In genomic region chr22:31625661-31626426, GRCh38 we compare ENCODE assay signal across 9 cellular contexts. TPM values are rescaled to one million over a fixed set of nuclear protein-coding genes. Genes with fewer than 3 reads are reported as not detected.
DNase-seq lines count a peak whose midpoint lies in the region; ATAC-seq and TF ChIP-seq lines count a peak whose summit lies in the region.
"Had no signal": no experiment of that assay in that cellular context is flagged by ENCODE, and none has a peak within 500 bp of the region (broad histone marks: within the 10 kb centered on the region; RNA-seq: fewer than 3 reads in every experiment).

No MANE protein-coding gene starts in this region.

- H3K27ac ChIP-seq in tibial nerve, result peak overlapping the region; percentile 1 to 78 (median 53)

- H3K27me3 Mint-ChIP-seq in activated naive CD4-positive, alpha-beta T cell treated with anti-CD3 and anti-CD28 coated beads, Interleukin-2, amount 50 U/mL, for 24 hours, result no peaks in the 10 kb centered on the region
- H3K27me3 Mint-ChIP-seq in memory B cell, result no peaks in the 10 kb centered on the region

- no peak for DNase-seq in activated naive CD4-positive, alpha-beta T cell (lab: John Stamatoyannopoulos, UW)
- DNase-seq in dermis blood vessel endothelial cell (peak; percentile 78), memory B cell (ENCODE audit: low spot score in 2 of 2) (no peak), tibial nerve (ENCODE audit: low spot score in 2 of 2) (peak; percentile 29 to 49), NCI-H2107 treated with DMSO at 0.1 percent for 48 hours (lab: John Stamatoyannopoulos, UW; ENCODE audit: unreplicated experiment) (no peak)
- DNase-seq: DMS79 treated with DMSO at 0.1 percent for 48 hours had no signal

- peak overlapping the region; percentile 70 for H3K27ac Mint-ChIP-seq in activated naive CD4-positive, alpha-beta T cell treated with anti-CD3 and anti-CD28 coated beads, Interleukin-2, amount 50 U/mL, for 24 hours
- H3K27ac Mint-ChIP-seq in memory B cell, result peak overlapping the region; percentile 78

- H3K9me3 ChIP-seq in tibial nerve, result no peaks in the 10 kb centered on the region

- no peaks in the 10 kb centered on the region for H3K36me3 Mint-ChIP-seq in activated naive CD4-positive, alpha-beta T cell treated with anti-CD3 and anti-CD28 coated beads, Interleukin-2, amount 50 U/mL, for 24 hours
- H3K36me3 Mint-ChIP-seq in memory B cell, result peaks cover 2% of the 10 kb centered on the region

- no peak for TF ChIP-seq CTCF in tibial nerve (IDR thresholded peaks at IDR 0.05)

- WGBS in tibial nerve, 2 donors, result 21 to 32% methylated on average over 27 of the region's 31 CpGs

- H3K4me1 ChIP-seq in tibial nerve, result peaks cover 0 to 68% (median 30%) of the 10 kb centered on the region in 4 donors

- H3K36me3 ChIP-seq in tibial nerve, result peaks cover 0 to 31% (median 7%) of the 10 kb centered on the region in 3 donors

- peak in 1 of 2 donors; percentile 10 for TF ChIP-seq EP300 in tibial nerve (IDR thresholded peaks at IDR 0.05)

- H3K4me3 Mint-ChIP-seq in activated naive CD4-positive, alpha-beta T cell treated with anti-CD3 and anti-CD28 coated beads, Interleukin-2, amount 50 U/mL, for 24 hours, result no peak overlapping the region
- H3K4me3 Mint-ChIP-seq in memory B cell, result no peak overlapping the region

- ATAC-seq in memory B cell (ENCODE audit: low read depth), result no peak
- ATAC-seq in HG03159 (IDR thresholded peaks at IDR 0.05; ENCODE audit: unreplicated experiment), result no peak
- no peak for ATAC-seq in GM18907 (IDR thresholded peaks at IDR 0.05; ENCODE audit: unreplicated experiment)

- peak in 1 of 2 donors; percentile 7 for TF ChIP-seq POLR2A in tibial nerve (IDR thresholded peaks at IDR 0.05)

- no peaks in the 10 kb centered on the region for H3K27me3 ChIP-seq in tibial nerve

- peaks cover 36% of the 10 kb centered on the region for H3K4me1 Mint-ChIP-seq in activated naive CD4-positive, alpha-beta T cell treated with anti-CD3 and anti-CD28 coated beads, Interleukin-2, amount 50 U/mL, for 24 hours
- peaks cover 33% of the 10 kb centered on the region for H3K4me1 Mint-ChIP-seq in memory B cell

- H3K4me3 ChIP-seq in tibial nerve, result peak overlapping the region in 2 of 4 donors; percentile 24 to 43

- H3K9me3 Mint-ChIP-seq in activated naive CD4-positive, alpha-beta T cell treated with anti-CD3 and anti-CD28 coated beads, Interleukin-2, amount 50 U/mL, for 24 hours, result no peaks in the 10 kb centered on the region
- no peaks in the 10 kb centered on the region for H3K9me3 Mint-ChIP-seq in memory B cell

RNA-seq across cellular contexts. Expression of gene PISD, which starts 36.2 kb away (rescaled TPM):
- total RNA-seq in dermis blood vessel endothelial cell (52.6 and 58.3 TPM in 2 replicates), tibial nerve (10 to 100 TPM; 26.9 to 44.7 (median 36.2) TPM)

Comparison
In these comparisons a context has a peak if more than half of its experiments do, and no peak if none do; other contexts are left out.
1. DNase-seq: peak in dermis blood vessel endothelial cell (single experiment) and tibial nerve (2 of 2); none in activated naive CD4-positive, alpha-beta T cell (0 of 4), memory B cell (0 of 2) and NCI-H2107 treated with DMSO at 0.1 percent for 48 hours (single experiment).